Comparison of ENCODE assay signal across 1 cellular context in genomic region chr15:92629975-92630626, GRCh38.
A peak's percentile ranks its signal among the peaks of the same experiment; 100 is the strongest.
TF ChIP-seq lines count a peak whose summit lies in the region.

No MANE protein-coding gene starts in this region.

TF ChIP-seq in GM12878, 131 proteins besides CTCF, POLR2A, EP300 and RAD21 (continued from another document):
- peak; percentile 16; the same call in 1 of the 2 replicates for TF ChIP-seq ZBTB33 (IDR thresholded peaks at IDR 0.05)
- peak; percentile 34 for TF ChIP-seq MEF2B (IDR thresholded peaks at IDR 0.05; ENCODE audit: partially characterized antibody, poor library complexity, severe bottlenecking)
- TF ChIP-seq HDAC6 (IDR thresholded peaks at IDR 0.05; ENCODE audit: unreplicated experiment) = no peak
- TF ChIP-seq, protein P1, sequence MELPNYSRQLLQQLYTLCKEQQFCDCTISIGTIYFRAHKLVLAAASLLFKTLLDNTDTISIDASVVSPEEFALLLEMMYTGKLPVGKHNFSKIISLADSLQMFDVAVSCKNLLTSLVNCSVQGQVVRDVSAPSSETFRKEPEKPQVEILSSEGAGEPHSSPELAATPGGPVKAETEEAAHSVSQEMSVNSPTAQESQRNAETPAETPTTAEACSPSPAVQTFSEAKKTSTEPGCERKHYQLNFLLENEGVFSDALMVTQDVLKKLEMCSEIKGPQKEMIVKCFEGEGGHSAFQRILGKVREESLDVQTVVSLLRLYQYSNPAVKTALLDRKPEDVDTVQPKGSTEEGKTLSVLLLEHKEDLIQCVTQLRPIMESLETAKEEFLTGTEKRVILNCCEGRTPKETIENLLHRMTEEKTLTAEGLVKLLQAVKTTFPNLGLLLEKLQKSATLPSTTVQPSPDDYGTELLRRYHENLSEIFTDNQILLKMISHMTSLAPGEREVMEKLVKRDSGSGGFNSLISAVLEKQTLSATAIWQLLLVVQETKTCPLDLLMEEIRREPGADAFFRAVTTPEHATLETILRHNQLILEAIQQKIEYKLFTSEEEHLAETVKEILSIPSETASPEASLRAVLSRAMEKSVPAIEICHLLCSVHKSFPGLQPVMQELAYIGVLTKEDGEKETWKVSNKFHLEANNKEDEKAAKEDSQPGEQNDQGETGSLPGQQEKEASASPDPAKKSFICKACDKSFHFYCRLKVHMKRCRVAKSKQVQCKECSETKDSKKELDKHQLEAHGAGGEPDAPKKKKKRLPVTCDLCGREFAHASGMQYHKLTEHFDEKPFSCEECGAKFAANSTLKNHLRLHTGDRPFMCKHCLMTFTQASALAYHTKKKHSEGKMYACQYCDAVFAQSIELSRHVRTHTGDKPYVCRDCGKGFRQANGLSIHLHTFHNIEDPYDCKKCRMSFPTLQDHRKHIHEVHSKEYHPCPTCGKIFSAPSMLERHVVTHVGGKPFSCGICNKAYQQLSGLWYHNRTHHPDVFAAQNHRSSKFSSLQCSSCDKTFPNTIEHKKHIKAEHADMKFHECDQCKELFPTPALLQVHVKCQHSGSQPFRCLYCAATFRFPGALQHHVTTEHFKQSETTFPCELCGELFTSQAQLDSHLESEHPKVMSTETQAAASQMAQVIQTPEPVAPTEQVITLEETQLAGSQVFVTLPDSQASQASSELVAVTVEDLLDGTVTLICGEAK (IDR thresholded peaks at IDR 0.05; ENCODE audit: borderline replicate concordance) = no peak
- no peak for TF ChIP-seq ATF2 (IDR thresholded peaks at IDR 0.05; ENCODE audit: low read length)
- TF ChIP-seq TAF1 (IDR thresholded peaks at IDR 0.05; ENCODE audit: borderline replicate concordance, low read depth, low read length) = no peak
- no peak for TF ChIP-seq NFIC (IDR thresholded peaks at IDR 0.05; ENCODE audit: low read depth, low read length)
